Comparison of ENCODE assay signal across 16 cellular contexts in the genomic region with DNA sequence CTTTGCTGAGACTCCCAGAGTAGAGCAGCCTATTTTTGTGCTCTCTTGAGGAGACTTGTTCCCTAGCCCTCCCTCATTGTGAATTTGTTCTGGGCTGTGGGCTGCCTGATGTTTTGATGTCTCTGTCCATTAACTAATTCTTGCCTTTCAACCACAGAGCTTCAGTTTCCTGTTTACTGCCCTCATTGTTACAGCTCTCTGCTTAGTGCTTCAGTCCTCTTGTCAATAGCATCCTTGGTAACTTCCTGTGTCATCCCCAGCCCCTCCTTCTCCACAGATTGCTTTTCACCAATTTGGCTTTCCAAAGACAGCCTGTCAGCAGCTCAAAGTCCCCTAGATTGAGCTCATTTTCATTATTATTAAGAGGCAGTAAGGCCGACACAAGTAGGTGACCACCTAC.
A peak's percentile ranks its signal among the peaks of the same experiment; 100 is the strongest.
DNase-seq lines count a peak whose midpoint lies in the region; ATAC-seq, FAIRE-seq and TF ChIP-seq lines count a peak whose summit lies in the region.
"Had no signal": no experiment of that assay in that cellular context is flagged by ENCODE, and none has a peak within 500 bp of the region (broad histone marks: within the 10 kb centered on the region; RNA-seq: fewer than 3 reads in every experiment).

No MANE protein-coding gene starts in this region.

- no peaks in the 10 kb centered on the region for H3K9me3 ChIP-seq in neuronal stem cell (replicated peaks in 1 of 2; ENCODE audit: control insufficient read depth in 2 of 2, insufficient read depth in 1 of 2, low read depth in 1 of 2, low read length in 2 of 2)
- H3K9me3 ChIP-seq in pancreas: no peaks in the 10 kb centered on the region
- no peaks in the 10 kb centered on the region for H3K9me3 ChIP-seq in gastroesophageal sphincter
- H3K9me3 ChIP-seq: breast epithelium, HAP-1, tibial artery had no signal

- H3K27ac ChIP-seq in neuronal stem cell (replicated peaks; ENCODE audit: low read length) (no peak overlapping the region), pancreas (no peak overlapping the region), gastroesophageal sphincter (no peak overlapping the region)
- H3K27ac ChIP-seq: breast epithelium, tibial artery had no signal

- TF ChIP-seq CTCF in pancreas (IDR thresholded peaks at IDR 0.05): no peak
- TF ChIP-seq CTCF in gastroesophageal sphincter (IDR thresholded peaks at IDR 0.05): no peak

- WGBS in neuronal stem cell (ENCODE audit: extremely low coverage in 2 of 2, insufficient read length in 2 of 2, insufficient replicate concordance in 1 of 2), 2 donors: no CpG with 5 or more reads among the region's 1 CpG
- 82 to 83% methylated on average over 1 of the region's 1 CpG for WGBS in pancreas, 2 donors
- 50% methylated on average over 1 of the region's 1 CpG; no CpG with 5 or more reads in 1 of the 2 donors for WGBS in gastroesophageal sphincter (ENCODE audit: low coverage in 1 of 2), 2 donors

- TF ChIP-seq EP300 in gastroesophageal sphincter (IDR thresholded peaks at IDR 0.05): no peak

- H3K27me3 ChIP-seq in neuronal stem cell (ENCODE audit: control insufficient read depth in 3 of 3, insufficient read depth in 3 of 3, low read depth in 1 of 3, low read length in 3 of 3) (no peaks in the 10 kb centered on the region), pancreas (no peaks in the 10 kb centered on the region), gastroesophageal sphincter (no peaks in the 10 kb centered on the region)
- H3K27me3 ChIP-seq: breast epithelium, tibial artery had no signal

- no peak for TF ChIP-seq POLR2A in gastroesophageal sphincter (IDR thresholded peaks at IDR 0.05)

- H3K23ac ChIP-seq in neuronal stem cell (ENCODE audit: low read depth, low read length, poor library complexity): no peak overlapping the region

- peak in 1 of 3 experiments; percentile 2 for DNase-seq in effector memory CD8-positive, alpha-beta T cell
- DNase-seq in neuronal stem cell (ENCODE audit: low spot score): peak; percentile 38
- no peak for DNase-seq in pancreas
- DNase-seq in HuH-7.5 (ENCODE audit: low spot score): no peak
- DNase-seq in activated effector memory CD4-positive, alpha-beta T cell treated with Interleukin-2 at 50 U/mL for 16 hours: no peak
- DNase-seq: kidney glomerular epithelial cell, NCI-H187, tibial artery had no signal

- H3K27ac Mint-ChIP-seq in effector memory CD8-positive, alpha-beta T cell: peak overlapping the region; percentile 70 to 84
- H3K27ac Mint-ChIP-seq: activated naive CD4-positive, alpha-beta T cell treated with anti-CD3 and anti-CD28 coated beads, Interleukin-2, amount 50 U/mL, for 72 hours; CD14-positive monocyte had no signal

- H2BK5ac ChIP-seq in neuronal stem cell (ENCODE audit: low read length): no peak overlapping the region

- peaks cover 4 to 13% of the 10 kb centered on the region in 2 donors for H3K4me1 Mint-ChIP-seq in effector memory CD8-positive, alpha-beta T cell (ENCODE audit: low read depth in 2 of 2)

- peak overlapping the region; percentile 5 to 54 for H3K4me3 Mint-ChIP-seq in effector memory CD8-positive, alpha-beta T cell
- H3K4me3 Mint-ChIP-seq: CD14-positive monocyte had no signal

- H3K4me3 ChIP-seq in neuronal stem cell (ENCODE audit: low read length in 2 of 2) (no peak overlapping the region), pancreas (no peak overlapping the region), gastroesophageal sphincter (no peak overlapping the region)
- H3K4me3 ChIP-seq: breast epithelium, HAP-1, tibial artery had no signal

- H4K8ac ChIP-seq in neuronal stem cell (ENCODE audit: low read depth, low read length): no peak overlapping the region

- H2BK120ac ChIP-seq in neuronal stem cell (ENCODE audit: low read depth, low read length): no peak overlapping the region

- H3K36me3 Mint-ChIP-seq in effector memory CD8-positive, alpha-beta T cell (ENCODE audit: insufficient read depth): no peaks in the 10 kb centered on the region
- H3K36me3 Mint-ChIP-seq: activated naive CD4-positive, alpha-beta T cell treated with anti-CD3 and anti-CD28 coated beads, Interleukin-2, amount 50 U/mL, for 72 hours; CD14-positive monocyte had no signal

- peak overlapping the region; percentile 69 for H2AFZ ChIP-seq in neuronal stem cell (ENCODE audit: low read length)

- no peak overlapping the region for H2AK5ac ChIP-seq in neuronal stem cell (ENCODE audit: low read depth, low read length)

- H3K4me1 ChIP-seq in neuronal stem cell (ENCODE audit: control insufficient read depth in 2 of 2, insufficient read depth in 1 of 2, low read depth in 1 of 2, low read length in 2 of 2): peaks cover 3 to 9% of the 10 kb centered on the region in 2 donors
- H3K4me1 ChIP-seq in pancreas: peaks cover 0 to 8% (median 2%) of the 10 kb centered on the region in 3 donors
- no peaks in the 10 kb centered on the region for H3K4me1 ChIP-seq in gastroesophageal sphincter
- H3K4me1 ChIP-seq: breast epithelium, HAP-1 had no signal

- H3K79me1 ChIP-seq in neuronal stem cell (ENCODE audit: low read depth, low read length): no peaks in the 10 kb centered on the region

- H2BK12ac ChIP-seq in neuronal stem cell (ENCODE audit: low read length): no peak overlapping the region

- no peak for FAIRE-seq in pancreas (lab: Jason Lieb, UNC)
- FAIRE-seq: endothelial cell of umbilical vein had no signal

- H2BK15ac ChIP-seq in neuronal stem cell (ENCODE audit: low read length): no peak overlapping the region

- H3K18ac ChIP-seq in neuronal stem cell (ENCODE audit: low read length): no peak overlapping the region

- H4K91ac ChIP-seq in neuronal stem cell (ENCODE audit: low read depth, low read length, poor library complexity): no peak overlapping the region

- no peaks in the 10 kb centered on the region for H3K9me3 Mint-ChIP-seq in effector memory CD8-positive, alpha-beta T cell
- H3K9me3 Mint-ChIP-seq: activated naive CD4-positive, alpha-beta T cell treated with anti-CD3 and anti-CD28 coated beads, Interleukin-2, amount 50 U/mL, for 72 hours; CD14-positive monocyte had no signal

- intact Hi-C loops in pancreas (cut with DNase I): no loop called here

- H3K4me2 ChIP-seq in neuronal stem cell (ENCODE audit: insufficient read depth, low read length, poor library complexity, severe bottlenecking): no peak overlapping the region

- H3K36me3 ChIP-seq in neuronal stem cell (replicated peaks in 1 of 2; ENCODE audit: control insufficient read depth in 2 of 2, insufficient read depth in 2 of 2, low read length in 2 of 2) (no peaks in the 10 kb centered on the region), pancreas (no peaks in the 10 kb centered on the region), gastroesophageal sphincter (no peaks in the 10 kb centered on the region)
- H3K36me3 ChIP-seq: breast epithelium, HAP-1, tibial artery had no signal

- ATAC-seq in GM18511 (IDR thresholded peaks at IDR 0.05; ENCODE audit: unreplicated experiment) (peak; percentile 50), HG03565 (IDR thresholded peaks at IDR 0.05; ENCODE audit: unreplicated experiment) (peak; percentile 69), pancreas (no peak), gastroesophageal sphincter (no peak)
- peak; percentile 84 for ATAC-seq in effector memory CD8-positive, alpha-beta T cell (replicated peaks)
- ATAC-seq: activated naive CD4-positive, alpha-beta T cell treated with anti-CD3 and anti-CD28 coated beads, Interleukin-2, amount 50 U/mL, for 72 hours had no signal

- no peak overlapping the region for H3K14ac ChIP-seq in neuronal stem cell (ENCODE audit: low read length)

- no peaks in the 10 kb centered on the region for H3K27me3 Mint-ChIP-seq in effector memory CD8-positive, alpha-beta T cell

- H3K9ac ChIP-seq in neuronal stem cell (ENCODE audit: low read depth, low read length, poor library complexity): no peak overlapping the region

- H3K4ac ChIP-seq in neuronal stem cell (ENCODE audit: low read length): no peak overlapping the region

Comparison
In these comparisons a context has a peak if more than half of its experiments do, and no peak if none do; other contexts are left out.
1. ATAC-seq: peak in GM18511 (single experiment), HG03565 (single experiment) and effector memory CD8-positive, alpha-beta T cell (single experiment); none in pancreas (0 of 4) and gastroesophageal sphincter (single experiment).